In genomic region chr1:236702995-236703394, GRCh38 we compare ENCODE assay signal across 16 cellular contexts.
"Had no signal": no experiment of that assay in that cellular context is flagged by ENCODE, and none has a peak within 500 bp of the region (broad histone marks: within the 10 kb centered on the region; RNA-seq: fewer than 3 reads in every experiment).

No MANE protein-coding gene starts in this region.

- H3K27me3 ChIP-seq: suprapubic skin, upper lobe of left lung had no signal

- DNase-seq: activated CD4-positive, alpha-beta T cell treated with anti-CD3 and anti-CD28 coated beads for 1 hour; activated CD4-positive, alpha-beta T cell treated with anti-CD3 and anti-CD28 coated beads, Interleukin-2, amount 50 U/mL, for 4 hours; erythroblast; mesenchymal stem cell; posterior cingulate gyrus; retina; stimulated activated CD4-positive, alpha-beta T cell treated with anti-CD3 and anti-CD28 coated beads, Interleukin-15, amount 100 ng/mL, for 24 hours; stimulated activated CD4-positive, alpha-beta T cell treated with anti-CD3 and anti-CD28 coated beads, Interleukin-2, amount 100 ng/mL, for 48 hours; upper lobe of left lung had no signal

- H3K27ac ChIP-seq: skin epidermis, suprapubic skin, upper lobe of left lung had no signal

- H3K27ac Mint-ChIP-seq: activated naive CD8-positive, alpha-beta T cell; activated T-helper 1 cell treated with anti-CD3 and anti-CD28 coated beads, Interleukin-12 subunit alpha, Interleukin-12 subunit beta, Interleukin-2, Interleukin-4 antibody, amounts not matched to agents 30 ng/mL and 10 ng/mL and 1 ng/mL, durations not matched to agents 14 hours and 24 hours and 36 hours; natural killer cell treated with Interleukin-12 subunit alpha and Interleukin-12 subunit beta and Interleukin-15 and Interleukin-18, amount 100 ng/mL, for 72 hours; stimulated activated naive CD8-positive, alpha-beta T cell treated with anti-CD3 and anti-CD28 coated beads, Interleukin-15, Interleukin-2, amounts not matched to agents 100 ng/mL and 50 ng/mL, for 24 hours; T-helper 1 cell treated with Interleukin-12 subunit alpha and Interleukin-12 subunit beta and Interleukin-4 antibody, amounts not matched to agents 30 μg/mL and 1 μg/mL, for 36 hours had no signal

- H3K9me3 Mint-ChIP-seq: activated T-helper 1 cell treated with anti-CD3 and anti-CD28 coated beads, Interleukin-12 subunit alpha, Interleukin-12 subunit beta, Interleukin-2, Interleukin-4 antibody, amounts not matched to agents 30 ng/mL and 10 ng/mL and 1 ng/mL, durations not matched to agents 14 hours and 24 hours and 36 hours; natural killer cell treated with Interleukin-12 subunit alpha and Interleukin-12 subunit beta and Interleukin-15 and Interleukin-18, amount 100 ng/mL, for 72 hours; stimulated activated naive CD8-positive, alpha-beta T cell treated with anti-CD3 and anti-CD28 coated beads, Interleukin-15, Interleukin-2, amounts not matched to agents 100 ng/mL and 50 ng/mL, for 24 hours; T-helper 1 cell treated with Interleukin-12 subunit alpha and Interleukin-12 subunit beta and Interleukin-4 antibody, amounts not matched to agents 30 μg/mL and 1 μg/mL, for 36 hours had no signal

- H3K4me3 Mint-ChIP-seq: activated naive CD8-positive, alpha-beta T cell; activated T-helper 1 cell treated with anti-CD3 and anti-CD28 coated beads, Interleukin-12 subunit alpha, Interleukin-12 subunit beta, Interleukin-2, Interleukin-4 antibody, amounts not matched to agents 30 ng/mL and 10 ng/mL and 1 ng/mL, durations not matched to agents 14 hours and 24 hours and 36 hours; natural killer cell treated with Interleukin-12 subunit alpha and Interleukin-12 subunit beta and Interleukin-15 and Interleukin-18, amount 100 ng/mL, for 72 hours; stimulated activated naive CD8-positive, alpha-beta T cell treated with anti-CD3 and anti-CD28 coated beads, Interleukin-15, Interleukin-2, amounts not matched to agents 100 ng/mL and 50 ng/mL, for 24 hours; T-helper 1 cell treated with Interleukin-12 subunit alpha and Interleukin-12 subunit beta and Interleukin-4 antibody, amounts not matched to agents 30 μg/mL and 1 μg/mL, for 36 hours had no signal

- H3K9me3 ChIP-seq: suprapubic skin, upper lobe of left lung had no signal

- ATAC-seq: natural killer cell treated with Interleukin-12 subunit alpha and Interleukin-12 subunit beta and Interleukin-15 and Interleukin-18, amount 100 ng/mL, for 72 hours had no signal

- H3K4me1 ChIP-seq: suprapubic skin, upper lobe of left lung had no signal

- H3K4me3 ChIP-seq: skin epidermis, suprapubic skin, upper lobe of left lung had no signal

- H3K36me3 ChIP-seq: suprapubic skin, upper lobe of left lung had no signal

- H3K36me3 Mint-ChIP-seq: activated naive CD8-positive, alpha-beta T cell; natural killer cell treated with Interleukin-12 subunit alpha and Interleukin-12 subunit beta and Interleukin-15 and Interleukin-18, amount 100 ng/mL, for 72 hours had no signal
